ENCODE assay signal across 8 cellular contexts in the genomic region with DNA sequence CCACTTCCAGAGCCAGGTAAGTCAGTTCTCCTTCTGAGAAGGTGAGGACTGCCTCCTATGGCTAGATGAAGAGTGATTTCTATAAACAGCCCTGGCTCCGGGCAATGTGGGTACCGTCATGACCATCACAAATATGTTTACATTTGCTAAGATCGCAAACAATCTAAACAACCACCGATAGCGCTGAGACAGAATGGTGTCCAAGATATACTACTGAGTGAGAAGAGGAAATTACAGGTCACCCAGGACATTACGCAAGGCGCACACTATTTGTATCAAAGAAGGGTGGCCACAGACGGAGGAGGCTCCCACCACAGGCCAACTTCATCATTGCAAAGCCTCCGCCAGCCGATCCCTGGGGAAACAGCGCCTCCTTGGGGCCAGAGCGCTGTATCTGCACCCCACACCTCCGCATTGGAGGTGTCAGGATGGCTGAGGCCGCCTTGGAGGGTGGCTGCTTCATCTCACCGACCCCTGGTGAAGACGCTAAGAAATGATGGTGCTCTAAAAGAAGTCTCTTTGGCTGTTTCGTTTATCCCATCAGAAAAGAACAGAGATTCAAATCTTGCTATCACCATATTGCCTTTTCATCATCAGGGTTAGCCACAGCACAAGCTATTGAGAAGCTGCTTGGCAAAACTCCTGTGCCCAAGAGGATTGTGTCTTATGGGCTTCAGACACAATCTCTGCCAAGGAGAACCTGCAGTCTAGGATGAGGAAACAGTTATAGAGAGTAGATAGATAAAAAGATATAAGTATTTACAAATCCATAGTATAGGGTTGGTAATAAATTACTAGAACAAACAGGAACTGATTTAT. TPM values are rescaled to one million over a fixed set of nuclear protein-coding genes. Genes with fewer than 3 reads are reported as not detected.
DNase-seq lines count a peak whose midpoint lies in the region; TF ChIP-seq lines count a peak whose summit lies in the region.
"Had no signal": no experiment of that assay in that cellular context is flagged by ENCODE, and none has a peak within 500 bp of the region (broad histone marks: within the 10 kb centered on the region; RNA-seq: fewer than 3 reads in every experiment).

No MANE protein-coding gene starts in this region.

- in situ Hi-C loops in GM13976 (cut with MboI; ENCODE audit: low sequenced_read_pairs, unreplicated experiment), result loop anchor here (10.0 kb wide), 1 partner anchor 50 kb away; no protein-coding TSS in a partner anchor

- H3K4me3 Mint-ChIP-seq in endothelial cell (ENCODE audit: unreplicated experiment) (no peak overlapping the region), nephron progenitor cell (no peak overlapping the region)

- H3K27ac Mint-ChIP-seq in endothelial cell (ENCODE audit: unreplicated experiment) (no peak overlapping the region), nephron progenitor cell (no peak overlapping the region)

- H3K36me3 Mint-ChIP-seq in endothelial cell (ENCODE audit: low read depth, unreplicated experiment), result no peaks in the 10 kb centered on the region
- H3K36me3 Mint-ChIP-seq in nephron progenitor cell (ENCODE audit: low read depth), result no peaks in the 10 kb centered on the region

- DNase-seq in GM13976 (ENCODE audit: low spot score) (peak; percentile 74), NCI-H1694 (lab: John Stamatoyannopoulos, UW) (peak; percentile 23), endothelial cell (ENCODE audit: low spot score) (peak; percentile 87), nephron progenitor cell (peak; percentile 68), DMS153 (lab: John Stamatoyannopoulos, UW) (no peak), dedifferentiated amniotic fluid mesenchymal stem cell (ENCODE audit: extremely low spot score) (no peak)
- DNase-seq in activated CD4-positive, alpha-beta T cell treated with anti-CD3 and anti-CD28 coated beads for 48 hours, result peak; percentile 86

- no peaks in the 10 kb centered on the region for H3K27me3 Mint-ChIP-seq in endothelial cell (ENCODE audit: unreplicated experiment)
- H3K27me3 Mint-ChIP-seq in nephron progenitor cell (ENCODE audit: low read depth, poor library complexity), result peaks cover 46% of the 10 kb centered on the region

- H3K9me3 Mint-ChIP-seq in endothelial cell (ENCODE audit: unreplicated experiment) (no peaks in the 10 kb centered on the region), nephron progenitor cell (no peaks in the 10 kb centered on the region)

- TF ChIP-seq CTCF in GM13976 (IDR thresholded peaks at IDR 0.05; ENCODE audit: borderline replicate concordance, control extremely low read depth, extremely low read depth, insufficient read depth, missing control alignments) (peak; percentile 75), endothelial cell (IDR thresholded peaks at IDR 0.05; ENCODE audit: unreplicated experiment) (peak; percentile 78), nephron progenitor cell (IDR thresholded peaks at IDR 0.05) (peak; percentile 64)

- H3K4me1 Mint-ChIP-seq in endothelial cell (ENCODE audit: unreplicated experiment), result peaks cover 2% of the 10 kb centered on the region
- H3K4me1 Mint-ChIP-seq in nephron progenitor cell, result peaks cover 30% of the 10 kb centered on the region

RNA-seq across cellular contexts. Expression of a gene that starts 12.3 kb away (rescaled TPM):
- 9.3 TPM for total RNA-seq in endothelial cell (ENCODE audit: unreplicated experiment)

RNA-seq across cellular contexts. Expression of a gene that starts 26.1 kb away (rescaled TPM):
- total RNA-seq in endothelial cell (ENCODE audit: unreplicated experiment), result not detected
- total RNA-seq: temporal lobe had no signal

RNA-seq across cellular contexts. Expression of a gene that starts 55.0 kb away (rescaled TPM):
- not detected for total RNA-seq in endothelial cell (ENCODE audit: unreplicated experiment)
- total RNA-seq: temporal lobe had no signal

Comparison
In these comparisons a context has a peak if more than half of its experiments do, and no peak if none do; other contexts are left out.
1. DNase-seq: peak in GM13976 (single experiment), NCI-H1694 (single experiment), activated CD4-positive, alpha-beta T cell treated with anti-CD3 and anti-CD28 coated beads for 48 hours (single experiment), endothelial cell (single experiment) and nephron progenitor cell (single experiment); none in DMS153 (single experiment) and dedifferentiated amniotic fluid mesenchymal stem cell (single experiment).
2. Peak in every context shown above with its lines, with median percentiles within 50 percentile points of each other: CTCF ChIP-seq.